In the genomic region with DNA sequence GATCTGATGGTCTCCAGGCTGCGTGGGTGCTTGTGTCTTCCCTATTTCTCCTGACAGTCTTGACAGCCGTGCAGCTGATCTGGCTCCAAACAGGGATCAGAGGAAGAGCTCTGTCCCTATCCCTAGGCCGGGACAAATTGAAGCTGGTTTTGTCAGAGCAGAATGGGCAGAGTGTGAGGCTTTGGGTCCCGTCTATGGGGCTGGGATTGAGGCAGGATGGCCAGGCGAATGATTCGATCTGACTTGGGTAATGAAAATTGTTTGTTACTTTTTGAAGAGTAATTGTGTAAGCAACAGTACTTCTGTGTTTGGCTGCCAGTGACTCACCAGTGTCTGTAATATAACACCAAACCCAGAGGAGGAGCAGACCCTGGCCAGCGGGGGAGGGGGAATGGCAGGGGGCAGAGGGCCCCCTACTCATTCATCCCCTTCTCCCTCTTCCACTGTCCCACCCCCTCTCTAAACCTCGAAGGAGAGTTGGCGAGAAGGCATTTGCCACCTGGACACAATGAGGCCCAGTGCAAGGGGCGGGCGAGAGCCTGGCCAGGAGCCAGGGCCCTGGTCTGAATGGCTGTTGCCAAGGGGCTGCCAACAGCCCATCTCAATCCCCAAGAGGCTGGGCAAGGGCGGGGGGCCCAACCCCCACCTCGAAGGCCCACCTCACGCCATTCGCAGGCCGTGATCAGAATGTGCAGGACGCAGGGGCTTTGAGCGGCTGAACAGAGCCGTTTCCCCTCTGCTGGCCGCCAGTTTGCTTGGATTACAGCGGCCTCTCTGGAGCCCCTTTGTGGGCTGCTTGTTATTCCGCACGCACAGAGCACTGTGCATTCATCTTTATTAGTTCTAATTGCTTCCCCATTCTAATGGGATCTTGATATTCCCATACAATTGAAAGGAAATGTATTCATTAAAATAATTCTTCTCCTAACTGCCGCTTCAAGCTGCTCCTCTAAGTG, we compare ENCODE assay signal across 8 cellular contexts. TPM values are rescaled to one million over a fixed set of nuclear protein-coding genes. Genes with fewer than 3 reads are reported as not detected.
DNase-seq lines count a peak whose midpoint lies in the region; ATAC-seq and TF ChIP-seq lines count a peak whose summit lies in the region.

No MANE protein-coding gene starts in this region.

- peak overlapping the region; percentile 77 for H2BK5ac ChIP-seq in IMR-90 (ENCODE audit: low read depth, low read length, poor library complexity, severe bottlenecking)

- TF ChIP-seq CTCF in IMR-90 (conservative IDR thresholded peaks at IDR 0.05; ENCODE audit: low read depth, low read length) = no peak

- no peaks in the 10 kb centered on the region for H3K79me1 ChIP-seq in IMR-90 (ENCODE audit: low read depth in 1 of 2, low read length in 2 of 2)

- H3K27ac Mint-ChIP-seq in activated CD4-positive, alpha-beta T cell treated with anti-CD3 and anti-CD28 coated beads, Interleukin-2, amount 10 ng/mL, durations not matched to agents 7 days and 5 days = no peak overlapping the region

- peak overlapping the region; percentile 69 for H2AK5ac ChIP-seq in IMR-90 (ENCODE audit: low read depth, low read length)

- peak overlapping the region; percentile 81 for H2AFZ ChIP-seq in IMR-90 (replicated peaks; ENCODE audit: low read length, poor library complexity)

- H3K9ac ChIP-seq in IMR-90 (ENCODE audit: low read depth, low read length) (0 out of 2 replicates have a peak overlapping the region, but pooled peaks have one; percentile 12), SK-N-MC (ENCODE audit: insufficient read length) (peak overlapping the region; percentile 61)

- H2BK20ac ChIP-seq in IMR-90 (ENCODE audit: low read depth, low read length) = peak overlapping the region; percentile 58

- peak overlapping the region; percentile 79 for H4K5ac ChIP-seq in IMR-90 (ENCODE audit: low read depth, low read length)

- H3K27me3 Mint-ChIP-seq in activated CD4-positive, alpha-beta T cell treated with anti-CD3 and anti-CD28 coated beads, Interleukin-2, amount 10 ng/mL, durations not matched to agents 7 days and 5 days = peaks cover 26% of the 10 kb centered on the region

- peak overlapping the region; percentile 41 for H3K56ac ChIP-seq in IMR-90 (ENCODE audit: extremely low read depth, insufficient read depth, low read length)

- DNase-seq in IMR-90 (peak; percentile 72), SK-N-MC (ENCODE audit: low read depth, low spot score) (peak; percentile 88), hippocampal formation (lab: John Stamatoyannopoulos, UW) (peak; percentile 21), stromal cell of bone marrow (ENCODE audit: low read depth) (peak; percentile 33), NK-92 (lab: John Stamatoyannopoulos, UW; ENCODE audit: unreplicated experiment) (no peak)
- DNase-seq in activated CD4-positive, alpha-beta T cell treated with anti-CD3 and anti-CD28 coated beads, Interleukin-2, amount 10 ng/mL, durations not matched to agents 7 days and 5 days = no peak

- peak overlapping the region; percentile 84 for H4K91ac ChIP-seq in IMR-90 (ENCODE audit: insufficient read depth, low read depth, low read length)

- H3K9me3 ChIP-seq in IMR-90 (ENCODE audit: control insufficient read depth, insufficient read depth, low read length) (no peaks in the 10 kb centered on the region), SK-N-MC (ENCODE audit: low read depth, low read length) (no peaks in the 10 kb centered on the region)

- intact Hi-C loops in IMR-90 (cut with micrococcal nuclease) = loop anchor here (2.0 kb wide), 1 partner anchor 152 kb away; no protein-coding TSS in a partner anchor

- H3K4me1 ChIP-seq in IMR-90 (ENCODE audit: control insufficient read depth, insufficient read depth, low read length) = peaks cover 18% of the 10 kb centered on the region

- H3K27ac ChIP-seq in IMR-90 (ENCODE audit: insufficient read depth, low read length) (peak overlapping the region; percentile 96), SK-N-MC (peak overlapping the region; percentile 87)

- no peaks in the 10 kb centered on the region for H4K20me1 ChIP-seq in IMR-90 (ENCODE audit: insufficient read depth, low read length)

- H3K4ac ChIP-seq in IMR-90 (ENCODE audit: low read depth, low read length) = peak overlapping the region; percentile 88

- H4K8ac ChIP-seq in IMR-90 (ENCODE audit: low read depth in 2 of 2, low read length in 2 of 2) = peak overlapping the region in 1 of 2 experiments; percentile 49; a peak in 3 of 4 replicates

- peaks cover 10% of the 10 kb centered on the region for H3K4me1 Mint-ChIP-seq in activated CD4-positive, alpha-beta T cell treated with anti-CD3 and anti-CD28 coated beads, Interleukin-2, amount 10 ng/mL, durations not matched to agents 7 days and 5 days

- H3K36me3 ChIP-seq in IMR-90 (ENCODE audit: control insufficient read depth, insufficient read depth, low read length) (no peaks in the 10 kb centered on the region), SK-N-MC (ENCODE audit: insufficient read depth, low read length) (peaks cover 4% of the 10 kb centered on the region; the same call in 1 of the 2 replicates)

- peak overlapping the region; percentile 13 for H3K23ac ChIP-seq in IMR-90 (ENCODE audit: low read depth, low read length)

- POLR2A ChIA-PET in IMR-90 (lab: Charles Lee; ENCODE audit: unreplicated experiment) = no interaction called here
- POLR2A ChIA-PET in activated CD4-positive, alpha-beta T cell treated with anti-CD3 and anti-CD28 coated beads, Interleukin-2, amount 10 ng/mL, durations not matched to agents 7 days and 5 days (lab: Charles Lee) = no interaction called here

- no peak for TF ChIP-seq RAD21 in IMR-90 (IDR thresholded peaks at IDR 0.05; ENCODE audit: low read length)

- no peak overlapping the region for H3K4me3 Mint-ChIP-seq in activated CD4-positive, alpha-beta T cell treated with anti-CD3 and anti-CD28 coated beads, Interleukin-2, amount 10 ng/mL, durations not matched to agents 7 days and 5 days

- no TSS peak for BruUV-seq in IMR-90 (replicated peaks; lab: Mats Ljungman, UMichigan)

- no peaks in the 10 kb centered on the region for H3K9me3 Mint-ChIP-seq in activated CD4-positive, alpha-beta T cell treated with anti-CD3 and anti-CD28 coated beads, Interleukin-2, amount 10 ng/mL, durations not matched to agents 7 days and 5 days

- peak overlapping the region; percentile 26; the same call in 1 of the 3 replicates for H2BK15ac ChIP-seq in IMR-90 (ENCODE audit: low read depth, low read length)

- dilution Hi-C loops in IMR-90 (cut with HindIII; ENCODE audit: low sequenced_read_pairs, unreplicated experiment) = no loop called here

- WGBS in IMR-90 (ENCODE audit: extremely low coverage in 2 of 2, insufficient read length in 1 of 2), 2 experiments = 22% methylated on average over 11 of the region's 24 CpGs; no CpG with 5 or more reads in 1 of the 2 experiments

- ATAC-seq in IMR-90 (ENCODE audit: low read depth) = peak; percentile 54
- no peak for ATAC-seq in HG03565 (IDR thresholded peaks at IDR 0.05; ENCODE audit: unreplicated experiment)
- ATAC-seq in HG02763 (IDR thresholded peaks at IDR 0.05; ENCODE audit: unreplicated experiment) = no peak

- H3K27me3 ChIP-seq in IMR-90 (ENCODE audit: control insufficient read depth, insufficient read depth, low read length) = no peaks in the 10 kb centered on the region

- in situ Hi-C loops in IMR-90 (cut with MboI; ENCODE audit: low sequenced_read_pairs) = no loop called here

- H2AK9ac ChIP-seq in IMR-90 (replicated peaks; ENCODE audit: low read depth, low read length, poor library complexity) = peak overlapping the region; percentile 20

- H3K4me2 ChIP-seq in IMR-90 (ENCODE audit: low read depth, low read length) = peak overlapping the region; percentile 87

- TF ChIP-seq POLR2A in IMR-90 (IDR thresholded peaks at IDR 0.05; ENCODE audit: low read depth, low read length) = no peak

- no peaks in the 10 kb centered on the region for H3K36me3 Mint-ChIP-seq in activated CD4-positive, alpha-beta T cell treated with anti-CD3 and anti-CD28 coated beads, Interleukin-2, amount 10 ng/mL, durations not matched to agents 7 days and 5 days (ENCODE audit: low read depth)

- H3K14ac ChIP-seq in IMR-90 (replicated peaks; ENCODE audit: low read depth, low read length) = peak overlapping the region; percentile 79

- peak overlapping the region; percentile 92 for H3K18ac ChIP-seq in IMR-90 (ENCODE audit: low read depth, low read length)

- H2BK120ac ChIP-seq in IMR-90 (ENCODE audit: low read depth, low read length) = peak overlapping the region; percentile 85

- CTCF ChIA-PET in IMR-90 (lab: Yijun Ruan, JAX) = interaction anchor here (1.2 kb wide), 1 partner anchor 10 kb away, joined by 4 read pairs; no protein-coding TSS in a partner anchor
- CTCF ChIA-PET in activated CD4-positive, alpha-beta T cell treated with anti-CD3 and anti-CD28 coated beads, Interleukin-2, amount 10 ng/mL, durations not matched to agents 7 days and 5 days (lab: Charles Lee) = interaction anchor here (1.0 to 1.3 kb wide), 3 partner anchors 24 to 156 kb away, joined by 3 to 4 read pairs (median 4); partner anchors contain the start of gene EPHB3

- H3K4me3 ChIP-seq in IMR-90 (ENCODE audit: insufficient read depth, low read depth, low read length) (peak overlapping the region; percentile 1; the same call in 1 of the 2 replicates), SK-N-MC (peak overlapping the region; percentile 62)

- H3K9me1 ChIP-seq in IMR-90 (ENCODE audit: insufficient read depth, low read length) = peaks cover 6% of the 10 kb centered on the region

TF ChIP-seq in IMR-90, 13 proteins besides CTCF, POLR2A, EP300 and RAD21:
- TF ChIP-seq, protein P1, sequence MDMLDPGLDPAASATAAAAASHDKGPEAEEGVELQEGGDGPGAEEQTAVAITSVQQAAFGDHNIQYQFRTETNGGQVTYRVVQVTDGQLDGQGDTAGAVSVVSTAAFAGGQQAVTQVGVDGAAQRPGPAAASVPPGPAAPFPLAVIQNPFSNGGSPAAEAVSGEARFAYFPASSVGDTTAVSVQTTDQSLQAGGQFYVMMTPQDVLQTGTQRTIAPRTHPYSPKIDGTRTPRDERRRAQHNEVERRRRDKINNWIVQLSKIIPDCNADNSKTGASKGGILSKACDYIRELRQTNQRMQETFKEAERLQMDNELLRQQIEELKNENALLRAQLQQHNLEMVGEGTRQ (IDR thresholded peaks at IDR 0.05; ENCODE audit: low read depth, low read length) = no peak
- peak; percentile 86 for TF ChIP-seq FOS (IDR thresholded peaks at IDR 0.05; ENCODE audit: low read depth, low read length)
- peak; percentile 72; the same call in 1 of the 2 replicates for TF ChIP-seq MAZ (IDR thresholded peaks at IDR 0.05; ENCODE audit: borderline replicate concordance, low read depth, low read length)
- TF ChIP-seq CEBPB (IDR thresholded peaks at IDR 0.05; ENCODE audit: low read depth, low read length) = peak; percentile 82
TF ChIP-seq in IMR-90: peak in this region for 3.

RNA-seq across cellular contexts. Expression of gene MAGEF1, which starts 5.1 kb away (rescaled TPM):
- total RNA-seq in IMR-90 (2012; rRNA removed) = 10.6 and 16.4 TPM in 2 replicates
- 18.3 and 19.4 TPM in 2 replicates for polyA plus RNA-seq in IMR-90 (2012; rRNA removed)
- polyA plus RNA-seq in IMR-90 (2012; cell fraction: cytosol; rRNA removed) = 19.1 and 19.8 TPM in 2 replicates
- 6.1 and 8.7 TPM in 2 replicates for polyA plus RNA-seq in IMR-90 (2012; cell fraction: nucleus; rRNA removed; ENCODE audit: low replicate concordance)
- total RNA-seq in activated CD4-positive, alpha-beta T cell treated with anti-CD3 and anti-CD28 coated beads, Interleukin-2, amount 10 ng/mL, durations not matched to agents 7 days and 5 days = 1 to 10 TPM; 5.0 to 6.1 TPM

Comparison
In these comparisons a context has a peak if more than half of its experiments do, and no peak if none do; other contexts are left out.
1. DNase-seq: peak in IMR-90 (single experiment), SK-N-MC (single experiment), hippocampal formation (2 of 2) and stromal cell of bone marrow (single experiment); none in activated CD4-positive, alpha-beta T cell treated with anti-CD3 and anti-CD28 coated beads, Interleukin-2, amount 10 ng/mL, durations not matched to agents 7 days and 5 days (single experiment) and NK-92 (single experiment).